ENCODE assay signal across 8 cellular contexts in genomic region chr6:20534906-20535305, GRCh38. TPM values are rescaled to one million over a fixed set of nuclear protein-coding genes. Genes with fewer than 3 reads are reported as not detected.
DNase-seq lines count a peak whose midpoint lies in the region; ATAC-seq lines count a peak whose summit lies in the region.

No MANE protein-coding gene starts in this region.

- ATAC-seq in activated T-cell treated with anti-CD3 and anti-CD28 coated beads, Interleukin-2, amount 50 U/mL, for 72 hours (replicated peaks in 1 of 2): peak; percentile 20 to 61
- peak; percentile 11 for ATAC-seq in HG03565 (IDR thresholded peaks at IDR 0.05; ENCODE audit: unreplicated experiment)
- ATAC-seq in stimulated activated memory B cell treated with anti-CD40 and anti-IgM and Interleukin-4, amounts not matched to agents 10 μg/mL and 1 μg/mL and 100 μg/mL, for 72 hours: no peak

- peaks cover 46% of the 10 kb centered on the region for H3K4me1 Mint-ChIP-seq in activated T-cell treated with anti-CD3 and anti-CD28 coated beads, Interleukin-2, amount 50 U/mL, for 72 hours (ENCODE audit: low read depth)
- peaks cover 37% of the 10 kb centered on the region for H3K4me1 Mint-ChIP-seq in activated CD4-positive, alpha-beta memory T cell treated with anti-CD3 and anti-CD28 coated beads for 36 hours (ENCODE audit: low read depth)
- peaks cover 54% of the 10 kb centered on the region for H3K4me1 Mint-ChIP-seq in stimulated activated memory B cell treated with anti-CD40 and anti-IgM and Interleukin-4, amounts not matched to agents 10 μg/mL and 1 μg/mL and 100 μg/mL, for 72 hours

- peak overlapping the region; percentile 97 for H3K4me3 ChIP-seq in iPS-15b (ENCODE audit: low read depth, low read length)

- peak in 1 of 2 donors; percentile 19 for DNase-seq in activated T-cell treated with anti-CD3 and anti-CD28 coated beads, Interleukin-2, amount 50 U/mL, for 72 hours
- DNase-seq in activated T-cell treated with anti-CD3 and anti-CD28 coated beads, Interleukin-2, amount 50 U/mL, for 48 hours: no peak
- DNase-seq in activated CD4-positive, alpha-beta memory T cell treated with anti-CD3 and anti-CD28 coated beads for 36 hours: peak; percentile 36
- DNase-seq in mucosa of gallbladder (ENCODE audit: low spot score) (no peak), NCI-H1092 (lab: John Stamatoyannopoulos, UW) (no peak)

- H3K4me1 ChIP-seq in iPS-15b (ENCODE audit: control insufficient read depth, insufficient read depth, low read length): no peaks in the 10 kb centered on the region

- H3K9me3 Mint-ChIP-seq in activated T-cell treated with anti-CD3 and anti-CD28 coated beads, Interleukin-2, amount 50 U/mL, for 72 hours: no peaks in the 10 kb centered on the region
- H3K9me3 Mint-ChIP-seq in activated CD4-positive, alpha-beta memory T cell treated with anti-CD3 and anti-CD28 coated beads for 36 hours: no peaks in the 10 kb centered on the region
- H3K9me3 Mint-ChIP-seq in stimulated activated memory B cell treated with anti-CD40 and anti-IgM and Interleukin-4, amounts not matched to agents 10 μg/mL and 1 μg/mL and 100 μg/mL, for 72 hours: no peaks in the 10 kb centered on the region

- peak overlapping the region; percentile 97 for H3K27ac Mint-ChIP-seq in activated T-cell treated with anti-CD3 and anti-CD28 coated beads, Interleukin-2, amount 50 U/mL, for 72 hours
- H3K27ac Mint-ChIP-seq in activated CD4-positive, alpha-beta memory T cell treated with anti-CD3 and anti-CD28 coated beads for 36 hours: peak overlapping the region; percentile 97
- peak overlapping the region; percentile 99 for H3K27ac Mint-ChIP-seq in stimulated activated memory B cell treated with anti-CD40 and anti-IgM and Interleukin-4, amounts not matched to agents 10 μg/mL and 1 μg/mL and 100 μg/mL, for 72 hours

- H3K36me3 ChIP-seq in iPS-15b (ENCODE audit: control insufficient read depth, insufficient read depth, low read length): no peaks in the 10 kb centered on the region

- intact Hi-C loops in activated CD4-positive, alpha-beta memory T cell treated with anti-CD3 and anti-CD28 coated beads for 36 hours (cut with micrococcal nuclease): loop anchor here (1.0 to 2.0 kb wide), 3 partner anchors 8 to 322 kb away; partner anchors contain the start of genes E2F3 and MBOAT1

- H3K4me3 Mint-ChIP-seq in activated T-cell treated with anti-CD3 and anti-CD28 coated beads, Interleukin-2, amount 50 U/mL, for 72 hours: peak overlapping the region; percentile 92 to 98
- H3K4me3 Mint-ChIP-seq in activated CD4-positive, alpha-beta memory T cell treated with anti-CD3 and anti-CD28 coated beads for 36 hours: peak overlapping the region; percentile 99
- H3K4me3 Mint-ChIP-seq in stimulated activated memory B cell treated with anti-CD40 and anti-IgM and Interleukin-4, amounts not matched to agents 10 μg/mL and 1 μg/mL and 100 μg/mL, for 72 hours: peak overlapping the region; percentile 99

- no peaks in the 10 kb centered on the region for H3K9me3 ChIP-seq in iPS-15b (ENCODE audit: control insufficient read depth, insufficient read depth, low read length)

- no peaks in the 10 kb centered on the region for H3K27me3 Mint-ChIP-seq in activated T-cell treated with anti-CD3 and anti-CD28 coated beads, Interleukin-2, amount 50 U/mL, for 72 hours (ENCODE audit: low read depth)
- peaks cover 3% of the 10 kb centered on the region for H3K27me3 Mint-ChIP-seq in activated CD4-positive, alpha-beta memory T cell treated with anti-CD3 and anti-CD28 coated beads for 36 hours
- H3K27me3 Mint-ChIP-seq in stimulated activated memory B cell treated with anti-CD40 and anti-IgM and Interleukin-4, amounts not matched to agents 10 μg/mL and 1 μg/mL and 100 μg/mL, for 72 hours: no peaks in the 10 kb centered on the region

- no peaks in the 10 kb centered on the region for H3K27me3 ChIP-seq in iPS-15b (ENCODE audit: control insufficient read depth, insufficient read depth, low read length)

- POLR2A ChIA-PET in activated CD4-positive, alpha-beta memory T cell treated with anti-CD3 and anti-CD28 coated beads for 36 hours (lab: Charles Lee): interaction anchor here (0.9 to 1.4 kb wide), 5 partner anchors 11 to 215 kb away, joined by 3 to 6 read pairs (median 4); no protein-coding TSS in a partner anchor

- peaks cover 7% of the 10 kb centered on the region in 2 donors for H3K36me3 Mint-ChIP-seq in activated T-cell treated with anti-CD3 and anti-CD28 coated beads, Interleukin-2, amount 50 U/mL, for 72 hours (ENCODE audit: insufficient read depth in 2 of 2)
- H3K36me3 Mint-ChIP-seq in activated CD4-positive, alpha-beta memory T cell treated with anti-CD3 and anti-CD28 coated beads for 36 hours: peaks cover 16% of the 10 kb centered on the region
- H3K36me3 Mint-ChIP-seq in stimulated activated memory B cell treated with anti-CD40 and anti-IgM and Interleukin-4, amounts not matched to agents 10 μg/mL and 1 μg/mL and 100 μg/mL, for 72 hours: peaks cover 30% of the 10 kb centered on the region

- peak overlapping the region; percentile 93 for H3K9ac ChIP-seq in iPS-15b (ENCODE audit: low read depth, low read length)

- CTCF ChIA-PET in activated CD4-positive, alpha-beta memory T cell treated with anti-CD3 and anti-CD28 coated beads for 36 hours (lab: Charles Lee): interaction anchor here (1.6 to 3.8 kb wide), 3 partner anchors 131 to 244 kb away, joined by 3 to 19 read pairs (median 11); no protein-coding TSS in a partner anchor

RNA-seq across cellular contexts. Expression of gene CDKAL1, which starts 0.6 kb away (rescaled TPM):
- 10 to 100 TPM; 25.9 to 29.8 TPM for total RNA-seq in activated T-cell treated with anti-CD3 and anti-CD28 coated beads, Interleukin-2, amount 50 U/mL, for 72 hours
- 10 to 100 TPM; 23.1 to 23.2 TPM for total RNA-seq in activated CD4-positive, alpha-beta memory T cell treated with anti-CD3 and anti-CD28 coated beads for 36 hours
- total RNA-seq in mucosa of gallbladder: 13.1 TPM
